In the genomic region with DNA sequence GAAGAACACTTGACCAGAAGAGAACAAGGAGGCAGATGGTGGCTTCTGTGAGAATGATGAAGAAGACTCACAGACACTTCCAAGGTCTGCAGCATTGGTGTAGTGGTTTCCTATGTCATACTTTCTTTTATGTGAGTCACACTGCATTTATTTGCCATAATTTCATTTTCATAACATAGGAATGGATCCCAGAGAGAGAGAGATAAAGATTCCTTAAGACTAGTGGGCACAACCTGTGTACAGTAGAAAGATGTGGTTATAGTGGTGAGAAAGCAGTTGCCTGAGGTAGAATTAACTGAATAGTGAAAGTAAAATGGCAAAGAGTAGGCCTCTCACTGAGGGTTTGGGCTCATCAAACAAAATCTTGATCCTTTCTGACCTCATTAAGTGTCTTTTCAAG, we compare ENCODE assay signal across 2 cellular contexts.
TF ChIP-seq lines count a peak whose summit lies in the region.

No MANE protein-coding gene starts in this region.

TF ChIP-seq in IMR-90, 13 proteins besides CTCF, POLR2A, EP300 and RAD21:
- TF ChIP-seq FOS (IDR thresholded peaks at IDR 0.05; ENCODE audit: low read depth, low read length) (no peak), MXI1 (IDR thresholded peaks at IDR 0.05; ENCODE audit: borderline replicate concordance, low read depth, low read length) (no peak), CHD1 (IDR thresholded peaks at IDR 0.05; ENCODE audit: low read depth, low read length) (no peak), RFX5 (IDR thresholded peaks at IDR 0.05; ENCODE audit: low read depth, low read length) (no peak), NFE2L2 (IDR thresholded peaks at IDR 0.05; ENCODE audit: low read depth, low read length) (no peak), BHLHE40 (IDR thresholded peaks at IDR 0.05; ENCODE audit: low read depth, low read length) (no peak), CEBPB (IDR thresholded peaks at IDR 0.05; ENCODE audit: low read depth, low read length) (no peak), SMC3 (IDR thresholded peaks at IDR 0.05; ENCODE audit: low read depth, low read length) (no peak), RCOR1 (IDR thresholded peaks at IDR 0.05; ENCODE audit: insufficient replicate concordance, low read length) (no peak), MAZ (IDR thresholded peaks at IDR 0.05; ENCODE audit: borderline replicate concordance, low read depth, low read length) (no peak), MAFK (IDR thresholded peaks at IDR 0.05; ENCODE audit: low read depth, low read length) (no peak)
- TF ChIP-seq, protein P1, sequence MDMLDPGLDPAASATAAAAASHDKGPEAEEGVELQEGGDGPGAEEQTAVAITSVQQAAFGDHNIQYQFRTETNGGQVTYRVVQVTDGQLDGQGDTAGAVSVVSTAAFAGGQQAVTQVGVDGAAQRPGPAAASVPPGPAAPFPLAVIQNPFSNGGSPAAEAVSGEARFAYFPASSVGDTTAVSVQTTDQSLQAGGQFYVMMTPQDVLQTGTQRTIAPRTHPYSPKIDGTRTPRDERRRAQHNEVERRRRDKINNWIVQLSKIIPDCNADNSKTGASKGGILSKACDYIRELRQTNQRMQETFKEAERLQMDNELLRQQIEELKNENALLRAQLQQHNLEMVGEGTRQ (IDR thresholded peaks at IDR 0.05; ENCODE audit: low read depth, low read length), result no peak
- TF ChIP-seq, protein P2, sequence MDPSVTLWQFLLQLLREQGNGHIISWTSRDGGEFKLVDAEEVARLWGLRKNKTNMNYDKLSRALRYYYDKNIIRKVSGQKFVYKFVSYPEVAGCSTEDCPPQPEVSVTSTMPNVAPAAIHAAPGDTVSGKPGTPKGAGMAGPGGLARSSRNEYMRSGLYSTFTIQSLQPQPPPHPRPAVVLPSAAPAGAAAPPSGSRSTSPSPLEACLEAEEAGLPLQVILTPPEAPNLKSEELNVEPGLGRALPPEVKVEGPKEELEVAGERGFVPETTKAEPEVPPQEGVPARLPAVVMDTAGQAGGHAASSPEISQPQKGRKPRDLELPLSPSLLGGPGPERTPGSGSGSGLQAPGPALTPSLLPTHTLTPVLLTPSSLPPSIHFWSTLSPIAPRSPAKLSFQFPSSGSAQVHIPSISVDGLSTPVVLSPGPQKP (IDR thresholded peaks at IDR 0.05; ENCODE audit: borderline replicate concordance, low read depth, low read length), result no peak

TF ChIP-seq in HepG2, 621 proteins besides CTCF, POLR2A, EP300 and RAD21:
- TF ChIP-seq MTA3 (CRISPR knock-in tag; IDR thresholded peaks at IDR 0.05), result no peak
- TF ChIP-seq ZZZ3 (CRISPR knock-in tag; IDR thresholded peaks at IDR 0.05; ENCODE audit: borderline replicate concordance), result no peak
- TF ChIP-seq BHLHE40 (IDR thresholded peaks at IDR 0.05; ENCODE audit: low read length), result no peak
- no peak for TF ChIP-seq ZNF30 (CRISPR knock-in tag; IDR thresholded peaks at IDR 0.05)
- TF ChIP-seq, protein P3, sequence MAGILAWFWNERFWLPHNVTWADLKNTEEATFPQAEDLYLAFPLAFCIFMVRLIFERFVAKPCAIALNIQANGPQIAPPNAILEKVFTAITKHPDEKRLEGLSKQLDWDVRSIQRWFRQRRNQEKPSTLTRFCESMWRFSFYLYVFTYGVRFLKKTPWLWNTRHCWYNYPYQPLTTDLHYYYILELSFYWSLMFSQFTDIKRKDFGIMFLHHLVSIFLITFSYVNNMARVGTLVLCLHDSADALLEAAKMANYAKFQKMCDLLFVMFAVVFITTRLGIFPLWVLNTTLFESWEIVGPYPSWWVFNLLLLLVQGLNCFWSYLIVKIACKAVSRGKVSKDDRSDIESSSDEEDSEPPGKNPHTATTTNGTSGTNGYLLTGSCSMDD (CRISPR knock-in tag; IDR thresholded peaks at IDR 0.05), result no peak
- TF ChIP-seq WIZ (CRISPR knock-in tag; IDR thresholded peaks at IDR 0.05), result no peak
- no peak for TF ChIP-seq IKZF5 (CRISPR knock-in tag; IDR thresholded peaks at IDR 0.05)
- TF ChIP-seq ZNF224 (CRISPR knock-in tag; IDR thresholded peaks at IDR 0.05), result no peak
- no peak for TF ChIP-seq E2F2 (CRISPR knock-in tag; IDR thresholded peaks at IDR 0.05; ENCODE audit: borderline replicate concordance)
- no peak for TF ChIP-seq TIGD3 (CRISPR knock-in tag; IDR thresholded peaks at IDR 0.05; ENCODE audit: borderline replicate concordance)
TF ChIP-seq in HepG2: peak in this region for 0.
